14 cellular contexts compared by ENCODE assay signal in the genomic region with DNA sequence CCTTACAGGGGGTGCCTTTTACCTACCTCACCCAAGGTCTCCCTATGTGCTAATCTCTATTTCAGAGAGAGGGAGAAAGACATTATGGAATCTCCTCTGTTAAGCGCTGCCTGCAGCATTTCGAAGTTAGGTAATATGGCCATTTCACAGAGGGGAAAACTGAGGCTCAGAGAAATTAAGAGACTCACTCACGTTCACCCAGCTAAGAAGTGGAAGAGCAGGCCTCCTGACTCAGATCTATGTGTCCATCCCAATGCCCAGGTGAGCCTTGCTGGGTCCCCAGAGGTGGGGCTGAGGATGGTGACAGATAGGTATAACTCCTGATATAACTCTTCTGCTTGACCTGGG.
DNase-seq lines count a peak whose midpoint lies in the region; ATAC-seq and TF ChIP-seq lines count a peak whose summit lies in the region.
"Had no signal": no experiment of that assay in that cellular context is flagged by ENCODE, and none has a peak within 500 bp of the region (broad histone marks: within the 10 kb centered on the region; RNA-seq: fewer than 3 reads in every experiment).

No MANE protein-coding gene starts in this region.

- H3K9me3 ChIP-seq in mesodermal cell (ENCODE audit: control insufficient read depth, low read length) (no peaks in the 10 kb centered on the region), spleen (peaks cover 0 to 9% (median 2%) of the 10 kb centered on the region in 8 donors)

- H3K36me3 ChIP-seq in mesodermal cell (ENCODE audit: control insufficient read depth, insufficient read depth, low read length) (no peaks in the 10 kb centered on the region), spleen (no peaks in the 10 kb centered on the region)
- H3K36me3 ChIP-seq: WERI-Rb-1 had no signal

- peak overlapping the region; percentile 67; the same call in 1 of the 2 replicates for H3K4me3 Mint-ChIP-seq in HFFc6
- H3K4me3 Mint-ChIP-seq: activated naive CD4-positive, alpha-beta T cell treated with anti-CD3 and anti-CD28 coated beads for 36 hours had no signal

- H3K27ac ChIP-seq in dorsolateral prefrontal cortex (peak overlapping the region in 32 of 59 donors; percentile 1 to 78 (median 48)), mesodermal cell (ENCODE audit: low read depth, low read length, severe bottlenecking) (peak overlapping the region; percentile 99), spleen (peak overlapping the region; percentile 60 to 92 (median 83))
- H3K27ac ChIP-seq: WERI-Rb-1 had no signal

- DNase-seq in HFFc6 (no peak), dorsolateral prefrontal cortex (no peak), spleen (peak; percentile 34), foreskin melanocyte (no peak)
- DNase-seq: activated naive CD4-positive, alpha-beta T cell treated with anti-CD3 and anti-CD28 coated beads for 36 hours; AML-193; cortex of kidney; DND-41; NCI-H2081; WERI-Rb-1 had no signal

- H3K27me3 Mint-ChIP-seq in HFFc6 (ENCODE audit: insufficient read depth): peaks cover 7% of the 10 kb centered on the region

- intact Hi-C loops in dorsolateral prefrontal cortex (cut with DNase I) (no loop called here), spleen (cut with DNase I; ENCODE audit: low total_unique reads) (no loop called here)

- ATAC-seq in HG03439 (IDR thresholded peaks at IDR 0.05; ENCODE audit: unreplicated experiment) (no peak), GM18868 (IDR thresholded peaks at IDR 0.05; ENCODE audit: unreplicated experiment) (no peak), GM18907 (IDR thresholded peaks at IDR 0.05; ENCODE audit: unreplicated experiment) (no peak)

- H3K27me3 ChIP-seq in dorsolateral prefrontal cortex: no peaks in the 10 kb centered on the region
- peaks cover 0 to 2% (median 0%) of the 10 kb centered on the region in 7 donors for H3K27me3 ChIP-seq in spleen (replicated peaks in 1 of 7)

- H3K4me1 Mint-ChIP-seq in HFFc6 (ENCODE audit: low read depth): peaks cover 49% of the 10 kb centered on the region

- 89 to 94% methylated on average over 3 of the region's 3 CpGs for WGBS in mesodermal cell (ENCODE audit: insufficient coverage in 2 of 2), 2 experiments
- 81 to 90% (median 84%) methylated on average over 3 of the region's 3 CpGs for WGBS in spleen, 5 donors

- H3K36me3 Mint-ChIP-seq in HFFc6 (ENCODE audit: low read depth): peaks cover 10% of the 10 kb centered on the region

- TF ChIP-seq CTCF in HFFc6 (IDR thresholded peaks at IDR 0.05): no peak
- TF ChIP-seq CTCF in dorsolateral prefrontal cortex (IDR thresholded peaks at IDR 0.05 in 54 of 56, conservative IDR thresholded peaks at IDR 0.05 in 2 of 56; ENCODE audit: low read depth in 1 of 56, partially characterized antibody in 56 of 56): no peak
- TF ChIP-seq CTCF in spleen (IDR thresholded peaks at IDR 0.05 in 8 of 11, conservative IDR thresholded peaks at IDR 0.05 in 3 of 11): no peak

- peak overlapping the region; percentile 83 for H3K27ac Mint-ChIP-seq in HFFc6
- H3K27ac Mint-ChIP-seq: activated naive CD4-positive, alpha-beta T cell treated with anti-CD3 and anti-CD28 coated beads for 36 hours had no signal

- H3K9me3 Mint-ChIP-seq in HFFc6: peaks cover 15% of the 10 kb centered on the region

- TF ChIP-seq POLR2A in spleen (IDR thresholded peaks at IDR 0.05): no peak

- H3K4me3 ChIP-seq in dorsolateral prefrontal cortex (no peak overlapping the region), mesodermal cell (ENCODE audit: extremely low read depth, insufficient read depth, low read length, poor library complexity, severe bottlenecking) (no peak overlapping the region), spleen (no peak overlapping the region)

- H3K4me1 ChIP-seq in mesodermal cell (ENCODE audit: control insufficient read depth, insufficient read depth, low read length, poor library complexity, severe bottlenecking) (peaks cover 19% of the 10 kb centered on the region), spleen (peaks cover 5 to 74% (median 34%) of the 10 kb centered on the region in 6 donors)

Comparison
In these comparisons a context has a peak if more than half of its experiments do, and no peak if none do; other contexts are left out.
1. H3K27ac ChIP-seq: peak in every context shown above with its lines; median percentile 99 in mesodermal cell; 83 in spleen; 48 in dorsolateral prefrontal cortex.